Comparison of ENCODE assay signal across 14 cellular contexts in the genomic region with DNA sequence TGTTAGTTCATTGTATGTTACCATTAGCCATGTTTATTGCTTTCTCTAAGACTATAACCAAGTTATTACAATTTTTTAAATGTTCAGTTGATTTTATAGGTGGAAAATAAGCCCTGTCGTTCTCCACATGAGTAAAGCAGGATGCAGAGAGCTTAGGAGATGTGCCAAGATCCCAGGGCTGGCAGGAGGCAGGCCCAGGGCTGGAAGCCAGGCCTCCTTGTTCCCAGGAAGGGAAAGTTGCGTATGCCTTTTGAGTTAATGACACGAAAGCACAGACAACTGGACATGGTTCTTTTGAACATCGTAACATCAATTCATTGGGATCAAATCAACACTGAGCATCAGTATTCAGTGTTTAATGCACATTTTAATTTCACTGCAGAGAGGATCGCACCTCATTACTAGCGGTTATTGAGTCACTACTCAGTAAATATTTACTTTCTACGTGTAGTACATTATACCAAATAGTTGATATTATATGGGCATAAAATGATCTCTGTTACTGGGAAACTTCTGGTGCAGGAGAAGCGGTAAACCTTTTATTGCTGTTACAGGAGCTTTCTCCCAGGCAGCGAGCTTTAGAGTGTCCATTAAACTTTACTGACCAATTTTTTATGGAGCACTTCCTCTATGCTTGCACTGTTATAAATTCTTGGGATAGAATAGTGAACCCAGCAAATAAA.
A peak's percentile ranks its signal among the peaks of the same experiment; 100 is the strongest.
DNase-seq lines count a peak whose midpoint lies in the region; ATAC-seq, FAIRE-seq and TF ChIP-seq lines count a peak whose summit lies in the region.
"Had no signal": no experiment of that assay in that cellular context is flagged by ENCODE, and none has a peak within 500 bp of the region (broad histone marks: within the 10 kb centered on the region; RNA-seq: fewer than 3 reads in every experiment).

No MANE protein-coding gene starts in this region.

- peak; percentile 20 for DNase-seq in DMS 273 (lab: John Stamatoyannopoulos, UW; ENCODE audit: unreplicated experiment)
- DNase-seq in DMS 273 treated with DMSO at 0.1 percent for 48 hours (lab: John Stamatoyannopoulos, UW) = no peak
- DNase-seq in body of pancreas = peak; percentile 78 to 88 (median 84)
- peak; percentile 42 for DNase-seq in testis
- DNase-seq in NOMO-1 treated with DMSO at 0.1 percent for 48 hours (lab: John Stamatoyannopoulos, UW; ENCODE audit: unreplicated experiment) = no peak
- DNase-seq in kidney tubule cell (ENCODE audit: low spot score) = no peak
- DNase-seq: 8988T; activated naive CD4-positive, alpha-beta T cell treated with anti-CD3 and anti-CD28 coated beads, Interleukin-2, amount 10 ng/mL, durations not matched to agents 7 days and 5 days; stimulated activated CD4-positive, alpha-beta T cell treated with anti-CD3 and anti-CD28 coated beads, Interleukin-1b, Interleukin-23, amount 100 ng/mL, for 48 hours; WERI-Rb-1 had no signal

- FAIRE-seq in islet of Langerhans (lab: Jason Lieb, UNC) = peak; percentile 81

- ATAC-seq in body of pancreas = peak; percentile 80
- ATAC-seq in HG02798 (IDR thresholded peaks at IDR 0.05; ENCODE audit: poor library complexity, unreplicated experiment) = no peak

- no peak for TF ChIP-seq CTCF in body of pancreas (IDR thresholded peaks at IDR 0.05)
- TF ChIP-seq CTCF in testis (IDR thresholded peaks at IDR 0.05) = no peak

- intact Hi-C loops in body of pancreas (cut with DNase I) = loop anchor here (10.0 kb wide), 1 partner anchor 48 kb away; no protein-coding TSS in a partner anchor
- intact Hi-C loops in testis (cut with DNase I; ENCODE audit: low total_unique reads) = no loop called here

- peaks cover 42% of the 10 kb centered on the region for H3K4me1 ChIP-seq in body of pancreas
- no peaks in the 10 kb centered on the region for H3K4me1 ChIP-seq in testis
- H3K4me1 ChIP-seq: tibial artery had no signal

- 18 to 36% methylated on average over 9 of the region's 9 CpGs for WGBS in body of pancreas, 2 donors
- WGBS in testis, 2 donors = 70 to 75% methylated on average over 9 of the region's 9 CpGs

- H3K27me3 ChIP-seq in body of pancreas = no peaks in the 10 kb centered on the region
- H3K27me3 ChIP-seq in testis = no peaks in the 10 kb centered on the region
- H3K27me3 ChIP-seq: esophagus muscularis mucosa, tibial artery had no signal

- TF ChIP-seq POLR2A in body of pancreas (IDR thresholded peaks at IDR 0.05) (no peak), testis (IDR thresholded peaks at IDR 0.05) (no peak)

- H3K36me3 ChIP-seq in body of pancreas (replicated peaks in 1 of 2; ENCODE audit: insufficient read depth in 1 of 2, low read depth in 2 of 2) = no peaks in the 10 kb centered on the region
- H3K36me3 ChIP-seq in testis (ENCODE audit: low read depth, missing control alignments) = no peaks in the 10 kb centered on the region
- H3K36me3 ChIP-seq: tibial artery had no signal

- H3K9me3 ChIP-seq in body of pancreas (no peaks in the 10 kb centered on the region), testis (no peaks in the 10 kb centered on the region)
- H3K9me3 ChIP-seq: esophagus muscularis mucosa, tibial artery had no signal

- H3K27ac ChIP-seq in body of pancreas (peak overlapping the region; percentile 69 to 77 (median 74)), testis (no peak overlapping the region)
- H3K27ac ChIP-seq: tibial artery, WERI-Rb-1 had no signal

- H3K4me3 ChIP-seq in body of pancreas (no peak overlapping the region), testis (no peak overlapping the region)
- H3K4me3 ChIP-seq: tibial artery had no signal

Comparison
In these comparisons a context has a peak if more than half of its experiments do, and no peak if none do; other contexts are left out.
1. DNase-seq: peak in DMS 273 (single experiment), body of pancreas (4 of 4) and testis (single experiment); none in DMS 273 treated with DMSO at 0.1 percent for 48 hours (single experiment), NOMO-1 treated with DMSO at 0.1 percent for 48 hours (single experiment) and kidney tubule cell (single experiment).
2. H3K27ac ChIP-seq: peak in body of pancreas (4 of 4); none in testis (0 of 2).